In the genomic region with DNA sequence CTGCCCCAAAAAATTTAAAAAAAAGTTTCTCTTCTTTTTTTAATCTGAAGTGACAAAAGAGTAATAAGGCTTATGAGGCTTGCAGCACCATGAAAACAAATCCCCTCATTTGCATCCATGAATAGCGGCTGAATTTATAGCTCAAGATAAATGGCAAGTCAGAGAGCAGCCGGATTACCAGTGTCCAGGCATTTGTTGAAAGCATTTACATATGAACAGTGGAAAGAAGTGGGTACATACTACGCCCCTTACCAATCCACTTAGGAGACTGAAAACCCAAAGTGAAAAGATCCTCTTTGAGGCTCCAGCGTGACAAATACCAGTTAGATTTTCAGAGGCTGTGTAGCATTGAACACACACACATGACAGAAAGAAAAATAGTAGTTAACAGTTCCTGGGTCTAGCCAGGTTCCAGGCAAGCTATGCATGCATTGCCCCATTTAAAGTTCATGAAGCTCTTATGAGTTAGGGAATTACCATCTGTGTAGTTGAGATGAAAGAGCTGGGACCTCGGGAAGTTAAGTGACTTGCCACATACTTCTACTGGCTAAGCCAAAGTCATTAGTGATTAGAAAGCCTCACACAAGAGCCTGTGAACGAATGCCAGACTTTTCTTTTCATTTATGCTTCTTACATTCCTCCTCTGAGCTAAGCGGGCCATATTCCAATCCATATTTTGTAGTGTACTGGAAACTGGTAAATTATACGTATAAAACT, we compare ENCODE assay signal across 16 cellular contexts. TPM values are rescaled to one million over a fixed set of nuclear protein-coding genes. Genes with fewer than 3 reads are reported as not detected.
DNase-seq lines count a peak whose midpoint lies in the region; ATAC-seq and TF ChIP-seq lines count a peak whose summit lies in the region.
"Had no signal": no experiment of that assay in that cellular context is flagged by ENCODE, and none has a peak within 500 bp of the region (broad histone marks: within the 10 kb centered on the region; RNA-seq: fewer than 3 reads in every experiment).

No MANE protein-coding gene starts in this region.

- peak overlapping the region; percentile 30 for H3K9ac ChIP-seq in mesendoderm (ENCODE audit: low read length)

- DNase-seq in Right ventricle myocardium superior, result no peak
- no peak for DNase-seq in right atrium auricular region (ENCODE audit: low spot score)
- DNase-seq in heart left ventricle, result no peak
- peak; percentile 77 for DNase-seq in mesendoderm
- no peak for DNase-seq in upper lobe of right lung
- DNase-seq in CD14-positive monocyte (ENCODE audit: low spot score), result no peak
- DNase-seq: adrenal gland; CD4-positive, CD25-positive, alpha-beta regulatory T cell; DMS79; posterior cingulate gyrus; RPMI8226; stimulated activated naive CD4-positive, alpha-beta T cell treated with Interleukin-2 at 50 U/mL for 16 hours; T-cell had no signal

- H3K4me1 Mint-ChIP-seq in CD14-positive monocyte, result peaks cover 2% of the 10 kb centered on the region
- H3K4me1 Mint-ChIP-seq: CD4-positive, CD25-positive, alpha-beta regulatory T cell; T-cell had no signal

- no peak overlapping the region for H2BK120ac ChIP-seq in mesendoderm (ENCODE audit: low read depth, low read length)

- H3K4ac ChIP-seq in mesendoderm (ENCODE audit: low read depth, low read length), result no peak overlapping the region

- peaks cover 9% of the 10 kb centered on the region for H3K79me1 ChIP-seq in mesendoderm (ENCODE audit: low read length)

- H3K56ac ChIP-seq in mesendoderm (ENCODE audit: low read length), result peak overlapping the region; percentile 22

- H3K27me3 ChIP-seq in right atrium auricular region (no peaks in the 10 kb centered on the region), heart left ventricle (no peaks in the 10 kb centered on the region), mesendoderm (ENCODE audit: insufficient read depth, low read length, poor library complexity) (no peaks in the 10 kb centered on the region), upper lobe of right lung (no peaks in the 10 kb centered on the region)
- H3K27me3 ChIP-seq: adrenal gland had no signal

- no peak overlapping the region for H3K4me3 ChIP-seq in right atrium auricular region
- H3K4me3 ChIP-seq in heart left ventricle, result peak overlapping the region in 2 of 12 donors; percentile 19 to 24
- H3K4me3 ChIP-seq in mesendoderm (ENCODE audit: low read length), result no peak overlapping the region
- H3K4me3 ChIP-seq in upper lobe of right lung, result no peak overlapping the region
- H3K4me3 ChIP-seq: adrenal gland had no signal

- H3K4me2 ChIP-seq in mesendoderm (ENCODE audit: low read length), result no peak overlapping the region

- WGBS in heart left ventricle, 4 donors, result 50 to 57% (median 51%) methylated on average over 8 of the region's 8 CpGs
- no CpG with 5 or more reads among the region's 8 CpGs for WGBS in mesendoderm (ENCODE audit: extremely low coverage, insufficient coverage, low lambda C conversion rate)

- peaks cover 0 to 2% (median 0%) of the 10 kb centered on the region in 7 donors for H3K9me3 Mint-ChIP-seq in CD14-positive monocyte
- H3K9me3 Mint-ChIP-seq: T-cell had no signal

- H3K27ac ChIP-seq in right atrium auricular region, result peak overlapping the region in 1 of 2 donors; percentile 38
- H3K27ac ChIP-seq in heart left ventricle, result peak overlapping the region in 8 of 12 donors; percentile 2 to 57 (median 50)
- H3K27ac ChIP-seq in mesendoderm (ENCODE audit: low read depth, low read length), result no peak overlapping the region
- peak overlapping the region; percentile 0 for H3K27ac ChIP-seq in upper lobe of right lung
- H3K27ac ChIP-seq: adrenal gland, VCaP had no signal

- no peak overlapping the region for H3K27ac Mint-ChIP-seq in CD14-positive monocyte
- H3K27ac Mint-ChIP-seq: CD4-positive, CD25-positive, alpha-beta regulatory T cell; T-cell had no signal

- H2AK5ac ChIP-seq in mesendoderm (ENCODE audit: low read length), result no peak overlapping the region

- intact Hi-C loops in Right ventricle myocardium superior (cut with DNase I) (no loop called here), heart left ventricle (cut with DNase I) (no loop called here), upper lobe of right lung (cut with DNase I) (no loop called here), CD14-positive monocyte (cut with micrococcal nuclease) (no loop called here)

- H3K79me2 ChIP-seq in mesendoderm (ENCODE audit: control insufficient read depth, insufficient read depth, low read length), result peaks cover 9% of the 10 kb centered on the region

- H3K4me1 ChIP-seq in right atrium auricular region (peaks cover 0 to 29% of the 10 kb centered on the region in 2 donors), heart left ventricle (peaks cover 0 to 62% (median 23%) of the 10 kb centered on the region in 12 donors), mesendoderm (ENCODE audit: control insufficient read depth, low read depth, low read length) (peaks cover 10% of the 10 kb centered on the region), upper lobe of right lung (peaks cover 5% of the 10 kb centered on the region)
- H3K4me1 ChIP-seq: adrenal gland had no signal

- peak; percentile 42 for ATAC-seq in Right ventricle myocardium superior (ENCODE audit: poor library complexity)
- ATAC-seq in heart left ventricle, result peak; percentile 28 to 60 (median 48)
- ATAC-seq in upper lobe of right lung, result peak; percentile 68
- no peak for ATAC-seq in SK-N-SH treated with all-trans-retinoic acid at 6 μM for 48 hours
- ATAC-seq in HG03139 (IDR thresholded peaks at IDR 0.05; ENCODE audit: unreplicated experiment), result no peak
- ATAC-seq: T-cell had no signal

- no peak for TF ChIP-seq CTCF in right atrium auricular region (IDR thresholded peaks at IDR 0.05)
- TF ChIP-seq CTCF in heart left ventricle (IDR thresholded peaks at IDR 0.05), result no peak
- TF ChIP-seq CTCF in upper lobe of right lung (IDR thresholded peaks at IDR 0.05), result no peak
- no peak for TF ChIP-seq CTCF in CD14-positive monocyte (IDR thresholded peaks at IDR 0.05)

- H4K8ac ChIP-seq in mesendoderm (ENCODE audit: low read depth, low read length), result no peak overlapping the region

- H3K9me3 ChIP-seq in right atrium auricular region (no peaks in the 10 kb centered on the region), heart left ventricle (no peaks in the 10 kb centered on the region), upper lobe of right lung (no peaks in the 10 kb centered on the region)
- H3K9me3 ChIP-seq: adrenal gland had no signal

- H3K18ac ChIP-seq in mesendoderm (ENCODE audit: low read length), result peak overlapping the region; percentile 60

- no peak overlapping the region for H2BK5ac ChIP-seq in mesendoderm (ENCODE audit: low read length)

- TF ChIP-seq POLR2A in heart left ventricle (IDR thresholded peaks at IDR 0.05), result no peak

- no peak overlapping the region for H2BK15ac ChIP-seq in mesendoderm (replicated peaks; ENCODE audit: low read depth)

- H4K5ac ChIP-seq in mesendoderm (ENCODE audit: low read length), result no peak overlapping the region

- H3K27me3 Mint-ChIP-seq in CD14-positive monocyte (ENCODE audit: low read depth in 3 of 3), result peaks cover 0 to 2% (median 2%) of the 10 kb centered on the region in 3 donors

- H3K4me3 Mint-ChIP-seq in CD14-positive monocyte, result no peak overlapping the region
- H3K4me3 Mint-ChIP-seq: CD4-positive, CD25-positive, alpha-beta regulatory T cell; T-cell had no signal

- no peaks in the 10 kb centered on the region for H3K36me3 Mint-ChIP-seq in CD14-positive monocyte
- H3K36me3 Mint-ChIP-seq: CD4-positive, CD25-positive, alpha-beta regulatory T cell; T-cell had no signal

- no peak overlapping the region for H3K23ac ChIP-seq in mesendoderm (ENCODE audit: low read length)

- H3K36me3 ChIP-seq in right atrium auricular region (no peaks in the 10 kb centered on the region), heart left ventricle (no peaks in the 10 kb centered on the region), mesendoderm (ENCODE audit: control insufficient read depth, insufficient read depth, low read length) (no peaks in the 10 kb centered on the region), upper lobe of right lung (no peaks in the 10 kb centered on the region)
- H3K36me3 ChIP-seq: adrenal gland had no signal

TF ChIP-seq in SK-N-SH treated with all-trans-retinoic acid at 6 μM for 48 hours, 23 proteins besides CTCF, POLR2A, EP300 and RAD21 (continues in another document):
- TF ChIP-seq ARNTL (CRISPR knock-in tag; IDR thresholded peaks at IDR 0.05; ENCODE audit: borderline replicate concordance, low read depth) (no peak), ZNF8 (CRISPR knock-in tag; IDR thresholded peaks at IDR 0.05) (no peak), GLIS3 (CRISPR knock-in tag; IDR thresholded peaks at IDR 0.05) (no peak), ZFP3 (CRISPR knock-in tag; IDR thresholded peaks at IDR 0.05) (no peak), ZNF565 (CRISPR knock-in tag; conservative IDR thresholded peaks at IDR 0.05; ENCODE audit: low read depth) (no peak)
- TF ChIP-seq, protein P1, sequence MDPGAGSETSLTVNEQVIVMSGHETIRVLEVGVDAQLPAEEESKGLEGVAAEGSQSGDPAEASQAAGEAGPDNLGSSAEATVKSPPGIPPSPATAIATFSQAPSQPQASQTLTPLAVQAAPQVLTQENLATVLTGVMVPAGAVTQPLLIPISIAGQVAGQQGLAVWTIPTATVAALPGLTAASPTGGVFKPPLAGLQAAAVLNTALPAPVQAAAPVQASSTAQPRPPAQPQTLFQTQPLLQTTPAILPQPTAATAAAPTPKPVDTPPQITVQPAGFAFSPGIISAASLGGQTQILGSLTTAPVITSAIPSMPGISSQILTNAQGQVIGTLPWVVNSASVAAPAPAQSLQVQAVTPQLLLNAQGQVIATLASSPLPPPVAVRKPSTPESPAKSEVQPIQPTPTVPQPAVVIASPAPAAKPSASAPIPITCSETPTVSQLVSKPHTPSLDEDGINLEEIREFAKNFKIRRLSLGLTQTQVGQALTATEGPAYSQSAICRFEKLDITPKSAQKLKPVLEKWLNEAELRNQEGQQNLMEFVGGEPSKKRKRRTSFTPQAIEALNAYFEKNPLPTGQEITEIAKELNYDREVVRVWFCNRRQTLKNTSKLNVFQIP (CRISPR knock-in tag; IDR thresholded peaks at IDR 0.05; ENCODE audit: borderline replicate concordance, low read depth), result no peak
- TF ChIP-seq, protein P2, sequence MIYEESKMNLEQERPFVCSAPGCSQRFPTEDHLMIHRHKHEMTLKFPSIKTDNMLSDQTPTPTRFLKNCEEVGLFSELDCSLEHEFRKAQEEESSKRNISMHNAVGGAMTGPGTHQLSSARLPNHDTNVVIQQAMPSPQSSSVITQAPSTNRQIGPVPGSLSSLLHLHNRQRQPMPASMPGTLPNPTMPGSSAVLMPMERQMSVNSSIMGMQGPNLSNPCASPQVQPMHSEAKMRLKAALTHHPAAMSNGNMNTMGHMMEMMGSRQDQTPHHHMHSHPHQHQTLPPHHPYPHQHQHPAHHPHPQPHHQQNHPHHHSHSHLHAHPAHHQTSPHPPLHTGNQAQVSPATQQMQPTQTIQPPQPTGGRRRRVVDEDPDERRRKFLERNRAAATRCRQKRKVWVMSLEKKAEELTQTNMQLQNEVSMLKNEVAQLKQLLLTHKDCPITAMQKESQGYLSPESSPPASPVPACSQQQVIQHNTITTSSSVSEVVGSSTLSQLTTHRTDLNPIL (CRISPR knock-in tag; IDR thresholded peaks at IDR 0.05; ENCODE audit: low read depth), result no peak

RNA-seq across cellular contexts. Expression of gene NHSL1, which starts 28.2 kb away (rescaled TPM):
- total RNA-seq in Right ventricle myocardium superior (44.2 TPM), right atrium auricular region (10 to 100 TPM; 34.3 to 41.6 TPM), heart left ventricle (100 to 1,000 TPM in 1 of 9 donors, 10 to 100 TPM in 8; 35.6 to 103 (median 51.7) TPM), upper lobe of right lung (69.5 TPM)
- polyA plus RNA-seq in heart left ventricle (10 to 100 TPM; 13.9 to 17.3 TPM), CD14-positive monocyte (under 1 TPM; 0.06 to 0.51 TPM)
- 23.1 TPM for polyA plus RNA-seq in mesendoderm (2013, experiment 1 of 2)
- polyA plus RNA-seq in mesendoderm (2013, experiment 2 of 2), result 23.1 TPM
- total RNA-seq: CD4-positive, CD25-positive, alpha-beta regulatory T cell had no signal

Comparison
In these comparisons a context has a peak if more than half of its experiments do, and no peak if none do; other contexts are left out.
1. ATAC-seq: peak in Right ventricle myocardium superior (single experiment), heart left ventricle (4 of 4) and upper lobe of right lung (single experiment); none in SK-N-SH treated with all-trans-retinoic acid at 6 μM for 48 hours (single experiment) and HG03139 (single experiment).